ENCODE assay signal across 15 cellular contexts in the genomic region with DNA sequence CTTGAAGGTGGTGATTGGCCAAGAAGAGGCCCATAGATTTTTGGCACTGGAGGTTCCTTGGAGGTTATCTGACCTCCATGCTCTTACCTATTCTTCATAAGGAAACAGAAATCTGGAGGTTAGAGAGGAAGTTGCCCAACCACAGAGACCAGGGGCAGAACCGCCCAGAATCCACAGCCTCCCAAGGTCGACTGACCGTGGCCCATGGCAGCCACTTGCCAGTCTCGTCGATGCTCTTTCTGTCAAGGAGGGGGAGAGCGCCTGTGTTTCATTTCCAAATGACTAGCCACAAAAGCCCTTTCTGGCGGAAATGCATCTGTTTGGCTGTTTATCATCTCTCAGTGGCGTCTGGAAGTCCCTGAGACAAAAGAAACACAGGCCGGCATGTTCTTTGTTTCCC. TPM values are rescaled to one million over a fixed set of nuclear protein-coding genes. Genes with fewer than 3 reads are reported as not detected.
A peak's percentile ranks its signal among the peaks of the same experiment; 100 is the strongest.
DNase-seq lines count a peak whose midpoint lies in the region; ATAC-seq and TF ChIP-seq lines count a peak whose summit lies in the region.
"Had no signal": no experiment of that assay in that cellular context is flagged by ENCODE, and none has a peak within 500 bp of the region (broad histone marks: within the 10 kb centered on the region; RNA-seq: fewer than 3 reads in every experiment).

No MANE protein-coding gene starts in this region.

- ATAC-seq in GM18907 (IDR thresholded peaks at IDR 0.05; ENCODE audit: unreplicated experiment) (peak; percentile 46), HG03066 (IDR thresholded peaks at IDR 0.05; ENCODE audit: low read depth, unreplicated experiment) (peak; percentile 54), right cardiac atrium (peak in 1 of 2 donors; percentile 32)
- ATAC-seq: naive thymus-derived CD4-positive, alpha-beta T cell had no signal

- no peak overlapping the region for H3K4me3 Mint-ChIP-seq in progenitor cell of endocrine pancreas (ENCODE audit: low read depth)
- H3K4me3 Mint-ChIP-seq: naive thymus-derived CD4-positive, alpha-beta T cell had no signal

- H3K4me1 ChIP-seq in BLaER1 (peaks cover 30% of the 10 kb centered on the region), right cardiac atrium (ENCODE audit: control insufficient read depth, insufficient read depth, low read length) (no peaks in the 10 kb centered on the region), HAP-1 (no peaks in the 10 kb centered on the region)

- H3K36me3 Mint-ChIP-seq in progenitor cell of endocrine pancreas (ENCODE audit: insufficient read depth), result no peaks in the 10 kb centered on the region

- in situ Hi-C loops in brain microvascular endothelial cell (cut with HindIII; ENCODE audit: low pct_ligation_motif_present, low sequenced_read_pairs), result no loop called here
- in situ Hi-C loops in HAP-1 (cut with MboI; ENCODE audit: low sequenced_read_pairs), result no loop called here

- no peaks in the 10 kb centered on the region for H3K4me1 Mint-ChIP-seq in progenitor cell of endocrine pancreas (ENCODE audit: low read depth)

- no peak overlapping the region for H3K27ac Mint-ChIP-seq in progenitor cell of endocrine pancreas
- H3K27ac Mint-ChIP-seq: naive thymus-derived CD4-positive, alpha-beta T cell had no signal

- intact Hi-C loops in right cardiac atrium (cut with DNase I), result no loop called here

- H3K36me3 ChIP-seq in BLaER1 (no peaks in the 10 kb centered on the region), brain microvascular endothelial cell (replicated peaks) (no peaks in the 10 kb centered on the region), HAP-1 (replicated peaks) (no peaks in the 10 kb centered on the region; the same call in 1 of the 2 replicates)

- H3K27me3 ChIP-seq in BLaER1 (peaks cover 39% of the 10 kb centered on the region), right cardiac atrium (ENCODE audit: control insufficient read depth, insufficient read depth) (no peaks in the 10 kb centered on the region), brain microvascular endothelial cell (replicated peaks) (peaks cover 22% of the 10 kb centered on the region), HAP-1 (ENCODE audit: low read depth) (0 out of 2 replicates have a peak, but pooled peaks cover 7% of the 10 kb centered on the region)

- no peaks in the 10 kb centered on the region for H4K20me1 ChIP-seq in BLaER1

- H3K27ac ChIP-seq in BLaER1, result peak overlapping the region; percentile 81
- H3K27ac ChIP-seq in right cardiac atrium (ENCODE audit: low read length), result peak overlapping the region; percentile 57
- H3K27ac ChIP-seq in brain microvascular endothelial cell, result no peak overlapping the region

- peaks cover 28% of the 10 kb centered on the region for H3K9me3 ChIP-seq in BLaER1
- H3K9me3 ChIP-seq in right cardiac atrium (ENCODE audit: control insufficient read depth, low read length), result no peaks in the 10 kb centered on the region
- H3K9me3 ChIP-seq in HAP-1, result no peaks in the 10 kb centered on the region

- 56% methylated on average over 9 of the region's 9 CpGs for WGBS in right cardiac atrium

- peak in 1 of 3 donors; percentile 36 for DNase-seq in right cardiac atrium
- DNase-seq in brain microvascular endothelial cell, result no peak
- no peak for DNase-seq in NCI-H1092 (lab: John Stamatoyannopoulos, UW)
- DNase-seq in progenitor cell of endocrine pancreas (ENCODE audit: low spot score, unreplicated experiment), result no peak
- no peak for DNase-seq in HAP-1 (ENCODE audit: low spot score in 2 of 2)
- DNase-seq: activated CD8-positive, alpha-beta memory T cell treated with anti-CD3 and anti-CD28 coated beads, Interleukin-2, amount 50 U/mL, for 48 hours; naive thymus-derived CD4-positive, alpha-beta T cell; NCI-H1105; stimulated activated CD4-positive, alpha-beta T cell treated with anti-CD3 and anti-CD28 coated beads, Interleukin-15, amount 100 ng/mL, for 24 hours; stimulated activated naive CD4-positive, alpha-beta T cell; T-helper 9 cell had no signal

- peak overlapping the region; percentile 78 for H3K4me2 ChIP-seq in BLaER1

- H3K27me3 Mint-ChIP-seq in progenitor cell of endocrine pancreas, result peaks cover 70% of the 10 kb centered on the region

- no peak overlapping the region for H3K4me3 ChIP-seq in BLaER1
- H3K4me3 ChIP-seq in right cardiac atrium (ENCODE audit: low read length), result no peak overlapping the region
- H3K4me3 ChIP-seq in brain microvascular endothelial cell (ENCODE audit: low read depth, low read length), result no peak overlapping the region
- no peak overlapping the region for H3K4me3 ChIP-seq in HAP-1

- peak overlapping the region; percentile 52; the same call in 1 of the 2 replicates for H3K9ac ChIP-seq in BLaER1

- TF ChIP-seq CTCF in brain microvascular endothelial cell (IDR thresholded peaks at IDR 0.05; ENCODE audit: low read depth, low read length, missing control alignments) (no peak), progenitor cell of endocrine pancreas (IDR thresholded peaks at IDR 0.05; ENCODE audit: unreplicated experiment) (no peak)

- peaks cover 9% of the 10 kb centered on the region for H3K9me3 Mint-ChIP-seq in progenitor cell of endocrine pancreas (ENCODE audit: low read depth)

RNA-seq across cellular contexts. Expression of gene RAMP3, which starts 2.8 kb away (rescaled TPM):
- total RNA-seq in right cardiac atrium (10 to 100 TPM; 22.2 to 45.5 (median 32.4) TPM), progenitor cell of endocrine pancreas (not detected in 2 replicates)
- 58.4 TPM for polyA plus RNA-seq in right cardiac atrium
- total RNA-seq: astrocyte had no signal
- polyA plus RNA-seq: naive thymus-derived CD4-positive, alpha-beta T cell had no signal

RNA-seq across cellular contexts. Expression of gene TBRG4, which starts 48.9 kb away (rescaled TPM):
- total RNA-seq in right cardiac atrium (10 to 100 TPM; 49.5 to 68.1 (median 55.3) TPM), progenitor cell of endocrine pancreas (73.0 and 73.1 TPM in 2 replicates)
- 46.2 TPM for polyA plus RNA-seq in right cardiac atrium

Comparison
In these comparisons a context has a peak if more than half of its experiments do, and no peak if none do; other contexts are left out.
1. RNA of gene RAMP3, which starts 2.8 kb away (total RNA-seq): 22.2 to 45.5 TPM in right cardiac atrium; not detected in progenitor cell of endocrine pancreas; every median in the first group is over 10 times any median in the second.